1 cellular context compared by ENCODE assay signal in genomic region chr16:79411805-79412204, GRCh38.
TF ChIP-seq lines count a peak whose summit lies in the region.

No MANE protein-coding gene starts in this region.

TF ChIP-seq in K562, 482 proteins besides CTCF, POLR2A, EP300 and RAD21:
- TF ChIP-seq ZNF431 (CRISPR knock-in tag; IDR thresholded peaks at IDR 0.05), result no peak
- no peak for TF ChIP-seq TGIF2 (CRISPR knock-in tag; IDR thresholded peaks at IDR 0.05)
- TF ChIP-seq CCNT2 (IDR thresholded peaks at IDR 0.05; ENCODE audit: borderline replicate concordance, extremely low read depth, insufficient read length, low read depth, low read length), result no peak
- TF ChIP-seq ZNF766 (CRISPR knock-in tag; conservative IDR thresholded peaks at IDR 0.05), result no peak
- no peak for TF ChIP-seq ZBTB34 (CRISPR knock-in tag; IDR thresholded peaks at IDR 0.05)
- no peak for TF ChIP-seq RNF219 (CRISPR knock-in tag; IDR thresholded peaks at IDR 0.05)
- no peak for TF ChIP-seq KLF13 (tag; IDR thresholded peaks at IDR 0.05; ENCODE audit: borderline replicate concordance, low read depth)
- no peak for TF ChIP-seq NCOA2 (IDR thresholded peaks at IDR 0.05; ENCODE audit: partially characterized antibody in 2 of 2)
- no peak for TF ChIP-seq CBX3 (IDR thresholded peaks at IDR 0.05; ENCODE audit: borderline replicate concordance in 1 of 2, low read length in 2 of 2)
- no peak for TF ChIP-seq SRSF7 (optimal IDR thresholded peaks at IDR 0.05; ENCODE audit: low read depth, low read length)
